In genomic region chr19:35693835-35694599, GRCh38 we compare ENCODE assay signal across 1 cellular context.
TF ChIP-seq lines count a peak whose summit lies in the region.

No MANE protein-coding gene starts in this region.

TF ChIP-seq in HEK293, 187 proteins besides CTCF, POLR2A, EP300 and RAD21 (continued from another document and continues in another):
- TF ChIP-seq ZNF692 (tag by site-specific recombination; IDR thresholded peaks at IDR 0.05) = peak; percentile 83
- no peak; the same call in 1 of the 2 replicates for TF ChIP-seq OSR2 (tag by site-specific recombination; IDR thresholded peaks at IDR 0.05)
- TF ChIP-seq KLF8 (tag by site-specific recombination; IDR thresholded peaks at IDR 0.05) = peak; percentile 95
- TF ChIP-seq ZXDB (tag by site-specific recombination; IDR thresholded peaks at IDR 0.05) = peak; percentile 67
- peak; percentile 52; the same call in 1 of the 2 replicates for TF ChIP-seq INSM2 (tag by site-specific recombination; IDR thresholded peaks at IDR 0.05)
- no peak for TF ChIP-seq ZNF777 (tag by site-specific recombination; IDR thresholded peaks at IDR 0.05; ENCODE audit: borderline replicate concordance)
- no peak; the same call in 1 of the 2 replicates for TF ChIP-seq MZF1 (tag by site-specific recombination; IDR thresholded peaks at IDR 0.05; ENCODE audit: borderline replicate concordance)
- no peak; the same call in 1 of the 2 replicates for TF ChIP-seq ZNF202 (tag by site-specific recombination; IDR thresholded peaks at IDR 0.05; ENCODE audit: borderline replicate concordance)
- TF ChIP-seq MEIS1 (CRISPR knock-in tag; IDR thresholded peaks at IDR 0.05; ENCODE audit: borderline replicate concordance) = no peak
- 0 out of 2 replicates have a peak, but pooled peaks have one; percentile 8 for TF ChIP-seq ZNF121 (tag by site-specific recombination; IDR thresholded peaks at IDR 0.05)
- TF ChIP-seq ZBTB49 (tag by site-specific recombination; IDR thresholded peaks at IDR 0.05; ENCODE audit: low read depth) = no peak
- no peak; the same call in 1 of the 2 replicates for TF ChIP-seq ZNF335 (tag by site-specific recombination; conservative IDR thresholded peaks at IDR 0.05)
- TF ChIP-seq YY1 (tag by site-specific recombination; IDR thresholded peaks at IDR 0.05) = no peak
- TF ChIP-seq ZNF837 (tag by site-specific recombination; IDR thresholded peaks at IDR 0.05) = no peak
- no peak for TF ChIP-seq ZNF341 (tag by site-specific recombination; IDR thresholded peaks at IDR 0.05; ENCODE audit: low read depth)
- TF ChIP-seq ZNF704 (tag by site-specific recombination; IDR thresholded peaks at IDR 0.05) = 0 out of 2 replicates have a peak, but pooled peaks have one; percentile 79
- no peak for TF ChIP-seq TRIM28 (IDR thresholded peaks at IDR 0.05; ENCODE audit: borderline replicate concordance, low read length)
- TF ChIP-seq TSHZ1 (tag by site-specific recombination; IDR thresholded peaks at IDR 0.05; ENCODE audit: borderline replicate concordance) = peak; percentile 35; the same call in 1 of the 2 replicates
- no peak for TF ChIP-seq PRDM6 (tag by site-specific recombination; IDR thresholded peaks at IDR 0.05)
- TF ChIP-seq ZNF366 (tag by site-specific recombination; conservative IDR thresholded peaks at IDR 0.05) = peak; percentile 100
- TF ChIP-seq GLIS1 (tag by site-specific recombination; IDR thresholded peaks at IDR 0.05) = peak; percentile 71
- TF ChIP-seq ZNF645 (tag by site-specific recombination; IDR thresholded peaks at IDR 0.05) = 0 out of 2 replicates have a peak, but pooled peaks have one; percentile 39
- peak; percentile 81; the same call in 1 of the 2 replicates for TF ChIP-seq ZNF514 (tag by site-specific recombination; IDR thresholded peaks at IDR 0.05)
- TF ChIP-seq ZFP69B (tag by site-specific recombination; IDR thresholded peaks at IDR 0.05) = peak; percentile 80
- peak; percentile 100 for TF ChIP-seq EGR2 (tag by site-specific recombination; IDR thresholded peaks at IDR 0.05; ENCODE audit: low read depth)
- no peak; the same call in 1 of the 2 replicates for TF ChIP-seq ZBTB48 (tag by site-specific recombination; IDR thresholded peaks at IDR 0.05)
- peak; percentile 94 for TF ChIP-seq ZNF785 (tag by site-specific recombination; IDR thresholded peaks at IDR 0.05)
- peak; percentile 49; the same call in 1 of the 2 replicates for TF ChIP-seq ZNF394 (tag by site-specific recombination; IDR thresholded peaks at IDR 0.05; ENCODE audit: borderline replicate concordance)
- TF ChIP-seq ZIC2 (tag by site-specific recombination; IDR thresholded peaks at IDR 0.05) = peak; percentile 90
- peak; percentile 99 for TF ChIP-seq ZNF660 (tag by site-specific recombination; IDR thresholded peaks at IDR 0.05)
- no peak for TF ChIP-seq ZNF585B (tag by site-specific recombination; IDR thresholded peaks at IDR 0.05)
- peak; percentile 80; the same call in 1 of the 2 replicates for TF ChIP-seq ZNF530 (tag by site-specific recombination; IDR thresholded peaks at IDR 0.05; ENCODE audit: low read depth)
- no peak for TF ChIP-seq ZNF549 (tag by site-specific recombination; IDR thresholded peaks at IDR 0.05)
- TF ChIP-seq ZNF248 (tag by site-specific recombination; IDR thresholded peaks at IDR 0.05) = 0 out of 2 replicates have a peak, but pooled peaks have one; percentile 31
- TF ChIP-seq ZNF571 (tag by site-specific recombination; IDR thresholded peaks at IDR 0.05) = no peak
- peak; percentile 38; the same call in 1 of the 2 replicates for TF ChIP-seq ZBTB1 (tag by site-specific recombination; IDR thresholded peaks at IDR 0.05)
- TF ChIP-seq ZNF626 (tag by site-specific recombination; IDR thresholded peaks at IDR 0.05) = no peak
- peak; percentile 92 for TF ChIP-seq BCL11A (tag by site-specific recombination; IDR thresholded peaks at IDR 0.05; ENCODE audit: low read depth)
- TF ChIP-seq ZBTB10 (tag by site-specific recombination; IDR thresholded peaks at IDR 0.05) = 0 out of 2 replicates have a peak, but pooled peaks have one; percentile 59
- TF ChIP-seq ZNF362 (tag by site-specific recombination; IDR thresholded peaks at IDR 0.05) = no peak
- no peak for TF ChIP-seq AEBP2 (tag by site-specific recombination; IDR thresholded peaks at IDR 0.05; ENCODE audit: borderline replicate concordance)
